15 cellular contexts compared by ENCODE assay signal in genomic region chr5:158234323-158235158, GRCh38.
A peak's percentile ranks its signal among the peaks of the same experiment; 100 is the strongest.
DNase-seq lines count a peak whose midpoint lies in the region; ATAC-seq and TF ChIP-seq lines count a peak whose summit lies in the region.
"Had no signal": no experiment of that assay in that cellular context is flagged by ENCODE, and none has a peak within 500 bp of the region (broad histone marks: within the 10 kb centered on the region; RNA-seq: fewer than 3 reads in every experiment).

No MANE protein-coding gene starts in this region.

- TF ChIP-seq CTCF in astrocyte of the spinal cord (IDR thresholded peaks at IDR 0.05; ENCODE audit: low read depth, low read length) = no peak

- H3K4me3 ChIP-seq in astrocyte of the spinal cord (ENCODE audit: low read depth, low read length) = no peak overlapping the region
- H3K4me3 ChIP-seq in skeletal muscle cell (ENCODE audit: low read depth, low read length) = no peak overlapping the region
- H3K4me3 ChIP-seq: ascending aorta, esophagus muscularis mucosa, K562, upper lobe of left lung had no signal

- in situ Hi-C loops in astrocyte of the spinal cord (cut with HindIII; ENCODE audit: low sequenced_read_pairs) = no loop called here

- DNase-seq in DMS79 treated with DMSO at 0.1 percent for 48 hours (lab: John Stamatoyannopoulos, UW) (peak; percentile 26), DMS79 (lab: John Stamatoyannopoulos, UW) (no peak), NCI-H2107 treated with DMSO at 0.1 percent for 48 hours (lab: John Stamatoyannopoulos, UW; ENCODE audit: unreplicated experiment) (peak; percentile 72), astrocyte of the spinal cord (ENCODE audit: low read depth, low spot score) (peak; percentile 82), skeletal muscle cell (ENCODE audit: low read depth) (peak; percentile 60), T-helper 2 cell (no peak)
- no peak for DNase-seq in stimulated activated CD8-positive, alpha-beta memory T cell treated with anti-CD3 and anti-CD28 coated beads, Interleukin-4, amount 100 ng/mL, for 48 hours
- DNase-seq: 8988T; activated CD8-positive, alpha-beta memory T cell treated with anti-CD3 and anti-CD28 coated beads, Interleukin-2, amount 50 U/mL, for 48 hours; T-helper 9 cell; upper lobe of left lung had no signal

- ATAC-seq in HG02884 (IDR thresholded peaks at IDR 0.05; ENCODE audit: unreplicated experiment) = no peak
- ATAC-seq: K562 had no signal

Comparison
In these comparisons a context has a peak if more than half of its experiments do, and no peak if none do; other contexts are left out.
1. DNase-seq: peak in DMS79 treated with DMSO at 0.1 percent for 48 hours (single experiment), NCI-H2107 treated with DMSO at 0.1 percent for 48 hours (single experiment), astrocyte of the spinal cord (single experiment) and skeletal muscle cell (single experiment); none in DMS79 (single experiment), stimulated activated CD8-positive, alpha-beta memory T cell treated with anti-CD3 and anti-CD28 coated beads, Interleukin-4, amount 100 ng/mL, for 48 hours (single experiment) and T-helper 2 cell (0 of 5).